In genomic region chr21:46185717-46186116, GRCh38 we compare ENCODE assay signal across 10 cellular contexts. TPM values are rescaled to one million over a fixed set of nuclear protein-coding genes. Genes with fewer than 3 reads are reported as not detected.
DNase-seq lines count a peak whose midpoint lies in the region; ATAC-seq and TF ChIP-seq lines count a peak whose summit lies in the region.
"Had no signal": no experiment of that assay in that cellular context is flagged by ENCODE, and none has a peak within 500 bp of the region (broad histone marks: within the 10 kb centered on the region; RNA-seq: fewer than 3 reads in every experiment).

No MANE protein-coding gene starts in this region.

- peaks cover 0 to 13% (median 0%) of the 10 kb centered on the region in 9 donors for H3K36me3 ChIP-seq in heart right ventricle
- no peaks in the 10 kb centered on the region for H3K36me3 ChIP-seq in aorta (ENCODE audit: control insufficient read depth in 1 of 2, insufficient read depth in 2 of 2, low read length in 1 of 2)

- H3K36me3 Mint-ChIP-seq in activated CD8-positive, alpha-beta T cell treated with anti-CD3 and anti-CD28 coated beads for 36 hours (ENCODE audit: low read depth), result no peaks in the 10 kb centered on the region
- no peaks in the 10 kb centered on the region for H3K36me3 Mint-ChIP-seq in mesothelial cell of epicardium

- ATAC-seq in heart right ventricle, result no peak
- ATAC-seq in left ventricle myocardium superior, result no peak
- no peak for ATAC-seq in activated CD8-positive, alpha-beta T cell treated with anti-CD3 and anti-CD28 coated beads for 36 hours
- no peak for ATAC-seq in aorta (ENCODE audit: low FRiP score)
- ATAC-seq in GM18517 (IDR thresholded peaks at IDR 0.05; ENCODE audit: unreplicated experiment), result no peak
- ATAC-seq in HG02588 (IDR thresholded peaks at IDR 0.05; ENCODE audit: unreplicated experiment), result no peak

- H3K4me1 Mint-ChIP-seq in activated CD8-positive, alpha-beta T cell treated with anti-CD3 and anti-CD28 coated beads for 36 hours (ENCODE audit: low read depth), result peaks cover 18% of the 10 kb centered on the region
- H3K4me1 Mint-ChIP-seq in mesothelial cell of epicardium, result peaks cover 25% of the 10 kb centered on the region

- WGBS in heart right ventricle, 2 donors, result 86 to 88% methylated on average over 7 of the region's 7 CpGs
- WGBS in aorta, 2 donors, result 81 to 82% methylated on average over 7 of the region's 7 CpGs

- H3K27ac Mint-ChIP-seq in activated CD8-positive, alpha-beta T cell treated with anti-CD3 and anti-CD28 coated beads for 36 hours, result peak overlapping the region; percentile 38
- H3K27ac Mint-ChIP-seq in mesothelial cell of epicardium, result peak overlapping the region; percentile 99

- H3K4me1 ChIP-seq in heart right ventricle (peaks cover 15 to 41% (median 32%) of the 10 kb centered on the region in 9 donors), aorta (ENCODE audit: control insufficient read depth in 1 of 2, insufficient read depth in 2 of 2, low read length in 2 of 2) (no peaks in the 10 kb centered on the region)

- intact Hi-C loops in heart right ventricle (cut with DNase I), result loop anchor here in 3 of 10 donors (5.0 to 10.0 kb wide), 3 partner anchors 42 to 139 kb away; partner anchors contain the start of genes LSS (in 2 of the 3), C21orf58 (in 1 of the 3), MCM3AP (in 1 of the 3) and PCNT (in 1 of the 3)
- intact Hi-C loops in left ventricle myocardium superior (cut with micrococcal nuclease), result no loop called here
- intact Hi-C loops in activated CD8-positive, alpha-beta T cell treated with anti-CD3 and anti-CD28 coated beads for 36 hours (cut with micrococcal nuclease), result no loop called here
- intact Hi-C loops in aorta (cut with DNase I), result no loop called here

- TF ChIP-seq CTCF in heart right ventricle (IDR thresholded peaks at IDR 0.05) (no peak), mesothelial cell of epicardium (IDR thresholded peaks at IDR 0.05; ENCODE audit: unreplicated experiment) (no peak)
- no peak for TF ChIP-seq CTCF in activated CD8-positive, alpha-beta T cell treated with anti-CD3 and anti-CD28 coated beads for 36 hours (IDR thresholded peaks at IDR 0.05)

- no peaks in the 10 kb centered on the region for H3K9me3 Mint-ChIP-seq in activated CD8-positive, alpha-beta T cell treated with anti-CD3 and anti-CD28 coated beads for 36 hours
- no peaks in the 10 kb centered on the region for H3K9me3 Mint-ChIP-seq in mesothelial cell of epicardium

- H3K27ac ChIP-seq in heart right ventricle (peak overlapping the region in 7 of 10 donors; percentile 80 to 97 (median 83)), aorta (ENCODE audit: low read depth in 1 of 2, low read length in 2 of 2) (no peak overlapping the region)

- DNase-seq in heart right ventricle (no peak), left ventricle myocardium superior (no peak), mesothelial cell of epicardium (ENCODE audit: low spot score in 2 of 2, unreplicated experiment in 2 of 2) (no peak), aorta (peak; percentile 24 to 44), mesenteric fat pad (ENCODE audit: low spot score) (no peak)
- no peak for DNase-seq in activated CD8-positive, alpha-beta T cell treated with anti-CD3 and anti-CD28 coated beads for 36 hours
- DNase-seq: SIG-M5 had no signal

- no peaks in the 10 kb centered on the region for H3K27me3 Mint-ChIP-seq in activated CD8-positive, alpha-beta T cell treated with anti-CD3 and anti-CD28 coated beads for 36 hours
- no peaks in the 10 kb centered on the region for H3K27me3 Mint-ChIP-seq in mesothelial cell of epicardium (ENCODE audit: low read depth)

- peak overlapping the region; percentile 77 for H3K4me3 Mint-ChIP-seq in activated CD8-positive, alpha-beta T cell treated with anti-CD3 and anti-CD28 coated beads for 36 hours
- H3K4me3 Mint-ChIP-seq in mesothelial cell of epicardium, result peak overlapping the region; percentile 90

- H3K4me3 ChIP-seq in heart right ventricle (peak overlapping the region in 2 of 10 donors; percentile 65 to 67), aorta (ENCODE audit: low read length in 2 of 2) (no peak overlapping the region)

- POLR2A ChIA-PET in activated CD8-positive, alpha-beta T cell treated with anti-CD3 and anti-CD28 coated beads for 36 hours (lab: Charles Lee), result no interaction called here

- CTCF ChIA-PET in activated CD8-positive, alpha-beta T cell treated with anti-CD3 and anti-CD28 coated beads for 36 hours (lab: Charles Lee), result interaction anchor here (1.0 kb wide), 1 partner anchor 215 kb away, joined by 3 read pairs; no protein-coding TSS in a partner anchor

- H3K9me3 ChIP-seq in heart right ventricle (no peaks in the 10 kb centered on the region), aorta (ENCODE audit: control insufficient read depth, low read length) (no peaks in the 10 kb centered on the region)
- H3K9me3 ChIP-seq: ascending aorta had no signal

- no peaks in the 10 kb centered on the region for H3K27me3 ChIP-seq in heart right ventricle
- no peaks in the 10 kb centered on the region for H3K27me3 ChIP-seq in aorta (ENCODE audit: control insufficient read depth in 1 of 2, insufficient read depth in 2 of 2, low read length in 1 of 2)
- H3K27me3 ChIP-seq: ascending aorta had no signal

RNA-seq across cellular contexts. Expression of gene SPATC1L, which starts 1.5 kb away (rescaled TPM):
- total RNA-seq in heart right ventricle (1 to 10 TPM; 4.7 to 9.8 (median 8.2) TPM), left ventricle myocardium superior (12.0 TPM), mesothelial cell of epicardium (27.5 to 28.1 TPM (median 27.6 TPM) in 3 replicates), aorta (10 to 100 TPM in 1 of 2 donors, 1 to 10 TPM in 1; 5.2 to 12.4 TPM), mesenteric fat pad (5.9 TPM)
- polyA plus RNA-seq in heart right ventricle (10 to 100 TPM; 12.7 to 14.6 TPM), aorta (10 to 100 TPM in 1 of 2 donors, 1 to 10 TPM in 1; 2.4 to 47.9 TPM)
- total RNA-seq in activated CD8-positive, alpha-beta T cell treated with anti-CD3 and anti-CD28 coated beads for 36 hours, result 10 to 100 TPM; 23.2 to 24.2 TPM

RNA-seq across cellular contexts. Expression of gene FTCD, which starts 30.3 kb away (rescaled TPM):
- total RNA-seq in heart right ventricle, result 1 to 10 TPM in 6 of 10 donors, under 1 TPM in 4; 0.38 to 4.4 (median 1.1) TPM
- polyA plus RNA-seq in heart right ventricle, result 1 to 10 TPM in 1 of 2 donors, under 1 TPM in 1; 0.14 to 4.0 TPM
- 1.5 TPM for total RNA-seq in left ventricle myocardium superior
- under 1 TPM; 0.52 to 0.85 TPM for total RNA-seq in activated CD8-positive, alpha-beta T cell treated with anti-CD3 and anti-CD28 coated beads for 36 hours
- 8.8 to 12.5 TPM (median 9.6 TPM) in 3 replicates for total RNA-seq in mesothelial cell of epicardium
- 1 to 10 TPM; 1.1 to 2.6 TPM for total RNA-seq in aorta
- 1 to 10 TPM in 1 of 2 donors, under 1 TPM in 1; 0.50 to 8.7 TPM for polyA plus RNA-seq in aorta
- total RNA-seq in mesenteric fat pad, result 0.32 TPM

RNA-seq across cellular contexts. Expression of gene LSS, which starts 42.9 kb away (rescaled TPM):
- total RNA-seq in heart right ventricle (10 to 100 TPM; 30.5 to 74.7 (median 40.7) TPM), left ventricle myocardium superior (58.3 TPM), mesothelial cell of epicardium (78.2 to 85.8 TPM (median 80.6 TPM) in 3 replicates), aorta (10 to 100 TPM; 60.2 to 85.2 TPM), mesenteric fat pad (81.3 TPM)
- polyA plus RNA-seq in heart right ventricle (10 to 100 TPM; 22.5 to 44.0 TPM), aorta (10 to 100 TPM in 1 of 2 donors, 1 to 10 TPM in 1; 9.3 to 52.0 TPM)
- 10 to 100 TPM; 20.3 to 20.4 TPM for total RNA-seq in activated CD8-positive, alpha-beta T cell treated with anti-CD3 and anti-CD28 coated beads for 36 hours

Comparison
In these comparisons a context has a peak if more than half of its experiments do, and no peak if none do; other contexts are left out.
1. DNase-seq: peak in aorta (2 of 2); none in heart right ventricle (0 of 2), left ventricle myocardium superior (single experiment), activated CD8-positive, alpha-beta T cell treated with anti-CD3 and anti-CD28 coated beads for 36 hours (single experiment), mesothelial cell of epicardium (0 of 2) and mesenteric fat pad (single experiment).
2. H3K27ac ChIP-seq: peak in heart right ventricle (7 of 10); none in aorta (0 of 2).